Comparison of ENCODE assay signal across 10 cellular contexts in the genomic region with DNA sequence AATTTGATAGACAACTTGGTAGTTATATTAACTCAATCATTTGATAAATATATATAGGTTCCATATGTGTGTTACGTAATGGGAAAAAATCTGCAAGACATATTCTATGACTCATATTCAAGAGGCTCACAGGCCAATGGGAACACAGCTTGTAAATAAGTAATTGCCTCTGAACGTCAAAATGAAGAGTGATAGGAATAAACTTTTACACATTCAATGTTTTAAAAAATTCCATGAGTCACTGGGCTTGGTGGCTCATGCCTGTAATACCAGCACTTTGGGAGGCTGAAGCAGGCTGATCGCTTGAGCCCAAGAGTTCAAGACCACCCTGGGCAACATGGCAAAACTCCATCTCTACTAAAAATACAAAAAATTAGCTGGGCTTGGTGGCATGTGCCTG.
DNase-seq lines count a peak whose midpoint lies in the region; ATAC-seq, FAIRE-seq and TF ChIP-seq lines count a peak whose summit lies in the region.
"Had no signal": no experiment of that assay in that cellular context is flagged by ENCODE, and none has a peak within 500 bp of the region (broad histone marks: within the 10 kb centered on the region; RNA-seq: fewer than 3 reads in every experiment).

No MANE protein-coding gene starts in this region.

- H3K4me3 ChIP-seq in right cardiac atrium (ENCODE audit: low read length) = no peak overlapping the region

- no peaks in the 10 kb centered on the region for H3K27me3 ChIP-seq in right cardiac atrium (ENCODE audit: control insufficient read depth, insufficient read depth)
- H3K27me3 ChIP-seq: neutrophil had no signal

- H3K4me1 ChIP-seq in right cardiac atrium (ENCODE audit: control insufficient read depth, insufficient read depth, low read length) = no peaks in the 10 kb centered on the region

- no peak for FAIRE-seq in H54 (lab: Jason Lieb, UNC)
- FAIRE-seq: G401.6 had no signal

- H3K9me3 ChIP-seq in right cardiac atrium (ENCODE audit: control insufficient read depth, low read length) = no peaks in the 10 kb centered on the region
- H3K9me3 ChIP-seq: neutrophil had no signal

- intact Hi-C loops in right cardiac atrium (cut with DNase I) = no loop called here

- no peak for ATAC-seq in stimulated activated naive CD8-positive, alpha-beta T cell treated with anti-CD3 and anti-CD28 coated beads, Interleukin-15, Interleukin-2, amounts not matched to agents 100 U/mL and 50 U/mL, for 24 hours
- no peak for ATAC-seq in right cardiac atrium

- DNase-seq in H54 (ENCODE audit: insufficient read length, low spot score) (peak; percentile 1), RPMI7951 (ENCODE audit: low read depth) (peak; percentile 95), fibroblast of gingiva (ENCODE audit: low read depth) (peak; percentile 93), smooth muscle cell of the brain vasculature (ENCODE audit: low read depth, low spot score) (peak; percentile 37), NCI-H2029 treated with DMSO at 0.1 percent for 48 hours (lab: John Stamatoyannopoulos, UW) (no peak), nucleus accumbens (lab: John Stamatoyannopoulos, UW) (no peak), right cardiac atrium (no peak)
- DNase-seq in stimulated activated naive CD8-positive, alpha-beta T cell treated with anti-CD3 and anti-CD28 coated beads, Interleukin-15, Interleukin-2, amounts not matched to agents 100 U/mL and 50 U/mL, for 24 hours = no peak

- WGBS in right cardiac atrium = 83% methylated on average over 3 of the region's 3 CpGs

- H3K27ac ChIP-seq in right cardiac atrium (ENCODE audit: low read length) = no peak overlapping the region
- H3K27ac ChIP-seq: neutrophil had no signal

- TF ChIP-seq POLR2A in H54 (IDR thresholded peaks at IDR 0.05; ENCODE audit: low read depth, low read length) = no peak

Comparison
In these comparisons a context has a peak if more than half of its experiments do, and no peak if none do; other contexts are left out.
1. DNase-seq: peak in H54 (single experiment), RPMI7951 (single experiment), fibroblast of gingiva (single experiment) and smooth muscle cell of the brain vasculature (single experiment); none in NCI-H2029 treated with DMSO at 0.1 percent for 48 hours (single experiment), stimulated activated naive CD8-positive, alpha-beta T cell treated with anti-CD3 and anti-CD28 coated beads, Interleukin-15, Interleukin-2, amounts not matched to agents 100 U/mL and 50 U/mL, for 24 hours (single experiment), nucleus accumbens (0 of 56) and right cardiac atrium (0 of 3).